ENCODE assay signal across 24 cellular contexts in genomic region chr4:156344397-156344796, GRCh38.
"Had no signal": no experiment of that assay in that cellular context is flagged by ENCODE, and none has a peak within 500 bp of the region (broad histone marks: within the 10 kb centered on the region; RNA-seq: fewer than 3 reads in every experiment).

No MANE protein-coding gene starts in this region.

- H3K27ac ChIP-seq: adrenal gland, PC-9 had no signal

- H3K4me1 ChIP-seq: adrenal gland had no signal

- H3K27me3 ChIP-seq: adrenal gland had no signal

- H3K9me3 Mint-ChIP-seq: activated CD4-positive, alpha-beta memory T cell treated with anti-CD3 and anti-CD28 coated beads for 36 hours; activated CD4-positive, alpha-beta T cell treated with anti-CD3 and anti-CD28 coated beads, Interleukin-2, amount 10 ng/mL, durations not matched to agents 7 days and 5 days; activated naive CD8-positive, alpha-beta T cell treated with anti-CD3 and anti-CD28 coated beads, Interleukin-2, amount 10 ng/mL, durations not matched to agents 7 days and 5 days; brain; central memory CD8-positive, alpha-beta T cell had no signal

- H3K4me3 ChIP-seq: adrenal gland, PC-9 had no signal

- H3K4me1 Mint-ChIP-seq: activated CD4-positive, alpha-beta T cell treated with anti-CD3 and anti-CD28 coated beads, Interleukin-2, amount 10 ng/mL, durations not matched to agents 7 days and 5 days; activated naive CD8-positive, alpha-beta T cell treated with anti-CD3 and anti-CD28 coated beads, Interleukin-2, amount 10 ng/mL, durations not matched to agents 7 days and 5 days; activated T-helper 17 cell treated with anti-CD3 and anti-CD28 coated beads, Interleukin-2, amount 50 U/mL, for 72 hours; brain; central memory CD8-positive, alpha-beta T cell; T-cell had no signal

- H3K36me3 ChIP-seq: adrenal gland had no signal

- H3K36me3 Mint-ChIP-seq: activated CD4-positive, alpha-beta memory T cell treated with anti-CD3 and anti-CD28 coated beads for 36 hours; activated naive CD8-positive, alpha-beta T cell treated with anti-CD3 and anti-CD28 coated beads, Interleukin-2, amount 10 ng/mL, durations not matched to agents 7 days and 5 days; brain; T-cell had no signal

- DNase-seq: activated CD4-positive, alpha-beta memory T cell treated with anti-CD3 and anti-CD28 coated beads for 36 hours; activated CD4-positive, alpha-beta T cell treated with anti-CD3 and anti-CD28 coated beads, Interleukin-2, amount 10 ng/mL, durations not matched to agents 7 days and 5 days; activated CD4-positive, CD25-positive, alpha-beta regulatory T cell; activated CD8-positive, alpha-beta memory T cell treated with anti-CD3 and anti-CD28 coated beads for 24 hours; activated naive CD4-positive, alpha-beta T cell treated with anti-CD3 and anti-CD28 coated beads, Interleukin-2, amount 50 U/mL, for 16 hours; activated naive CD8-positive, alpha-beta T cell treated with anti-CD3 and anti-CD28 coated beads, Interleukin-2, amount 10 ng/mL, durations not matched to agents 7 days and 5 days; activated T-cell treated with anti-CD3 and anti-CD28 coated beads for 4 hours; activated T-cell treated with anti-CD3 and anti-CD28 coated beads, Interleukin-2, amount 50 U/mL, for 48 hours; adrenal gland; anterior cingulate cortex; Karpas-422; NCI-H1105 treated with DMSO at 0.1 percent for 48 hours; NCI-H1436 treated with DMSO at 0.1 percent for 48 hours; NCI-H187; NCI-H2081; NCI-H524; PC-9; SHP77 treated with DMSO at 0.1 percent for 48 hours; T-cell; T-helper 2 cell; T1000 had no signal

- H3K9me3 ChIP-seq: adrenal gland had no signal

- H2AFZ ChIP-seq: PC-9 had no signal

- H3K27me3 Mint-ChIP-seq: activated CD4-positive, alpha-beta memory T cell treated with anti-CD3 and anti-CD28 coated beads for 36 hours; activated CD4-positive, alpha-beta T cell treated with anti-CD3 and anti-CD28 coated beads, Interleukin-2, amount 10 ng/mL, durations not matched to agents 7 days and 5 days; activated naive CD8-positive, alpha-beta T cell treated with anti-CD3 and anti-CD28 coated beads, Interleukin-2, amount 10 ng/mL, durations not matched to agents 7 days and 5 days; activated T-helper 17 cell treated with anti-CD3 and anti-CD28 coated beads, Interleukin-2, amount 50 U/mL, for 72 hours; brain; central memory CD8-positive, alpha-beta T cell; T-cell had no signal

- H3K4me3 Mint-ChIP-seq: activated CD4-positive, alpha-beta memory T cell treated with anti-CD3 and anti-CD28 coated beads for 36 hours; activated CD4-positive, alpha-beta T cell treated with anti-CD3 and anti-CD28 coated beads, Interleukin-2, amount 10 ng/mL, durations not matched to agents 7 days and 5 days; activated naive CD8-positive, alpha-beta T cell treated with anti-CD3 and anti-CD28 coated beads, Interleukin-2, amount 10 ng/mL, durations not matched to agents 7 days and 5 days; activated T-helper 17 cell treated with anti-CD3 and anti-CD28 coated beads, Interleukin-2, amount 50 U/mL, for 72 hours; brain; central memory CD8-positive, alpha-beta T cell; T-cell had no signal

- H3K4me2 ChIP-seq: PC-9 had no signal

- ATAC-seq: activated T-helper 17 cell treated with anti-CD3 and anti-CD28 coated beads, Interleukin-2, amount 50 U/mL, for 72 hours; T-cell had no signal

- H3K27ac Mint-ChIP-seq: activated CD4-positive, alpha-beta memory T cell treated with anti-CD3 and anti-CD28 coated beads for 36 hours; activated CD4-positive, alpha-beta T cell treated with anti-CD3 and anti-CD28 coated beads, Interleukin-2, amount 10 ng/mL, durations not matched to agents 7 days and 5 days; activated naive CD8-positive, alpha-beta T cell treated with anti-CD3 and anti-CD28 coated beads, Interleukin-2, amount 10 ng/mL, durations not matched to agents 7 days and 5 days; activated T-helper 17 cell treated with anti-CD3 and anti-CD28 coated beads, Interleukin-2, amount 50 U/mL, for 72 hours; brain; T-cell had no signal
